37 cellular contexts compared by ENCODE assay signal in genomic region chr12:120337730-120338129, GRCh38. TPM values are rescaled to one million over a fixed set of nuclear protein-coding genes. Genes with fewer than 3 reads are reported as not detected.
"Had no signal": no experiment of that assay in that cellular context is flagged by ENCODE, and none has a peak within 500 bp of the region (broad histone marks: within the 10 kb centered on the region; RNA-seq: fewer than 3 reads in every experiment).

No MANE protein-coding gene starts in this region.

- ATAC-seq: activated CD8-positive, alpha-beta memory T cell treated with anti-CD3 and anti-CD28 coated beads, Interleukin-2, amount 10 ng/mL, durations not matched to agents 7 days and 5 days; activated CD8-positive, alpha-beta T cell treated with anti-CD3 and anti-CD28 coated beads, Interleukin-2, amount 10 ng/mL, durations not matched to agents 7 days and 5 days; activated naive CD8-positive, alpha-beta T cell treated with anti-CD3 and anti-CD28 coated beads, Interleukin-2, amount 50 U/mL, for 24 hours had no signal

- H3K36me3 ChIP-seq: ascending aorta, cardiac muscle cell had no signal

- H3K4me1 Mint-ChIP-seq: activated CD4-positive, alpha-beta memory T cell treated with anti-CD3 and anti-CD28 coated beads, Interleukin-2, amount 10 ng/mL, durations not matched to agents 7 days and 5 days; activated CD4-positive, alpha-beta T cell treated with anti-CD3 and anti-CD28 coated beads, Interleukin-2, amount 10 ng/mL, durations not matched to agents 24 days and 14 days; activated CD8-positive, alpha-beta memory T cell treated with anti-CD3 and anti-CD28 coated beads, Interleukin-2, amount 10 ng/mL, durations not matched to agents 7 days and 5 days; activated naive CD4-positive, alpha-beta T cell treated with anti-CD3 and anti-CD28 coated beads, Interleukin-2, amount 10 ng/mL, durations not matched to agents 7 days and 5 days; activated naive CD4-positive, alpha-beta T cell treated with anti-CD3 and anti-CD28 coated beads, Interleukin-2, amount 50 U/mL, for 24 hours; activated naive CD8-positive, alpha-beta T cell treated with anti-CD3 and anti-CD28 coated beads, Interleukin-2, amount 10 ng/mL, durations not matched to agents 7 days and 5 days; activated naive CD8-positive, alpha-beta T cell treated with anti-CD3 and anti-CD28 coated beads, Interleukin-2, amount 50 U/mL, for 24 hours; brain; central memory CD8-positive, alpha-beta T cell had no signal

- H3K27me3 Mint-ChIP-seq: activated B cell treated with CpG ODN at 0.5 μM for 24 hours; activated naive CD4-positive, alpha-beta T cell treated with anti-CD3 and anti-CD28 coated beads, Interleukin-2, amount 50 U/mL, for 24 hours; activated naive CD8-positive, alpha-beta T cell had no signal

- H3K4me1 ChIP-seq: ascending aorta had no signal

- H3K4me3 Mint-ChIP-seq: activated B cell treated with CpG ODN at 0.5 μM for 24 hours; activated CD4-positive, alpha-beta memory T cell treated with anti-CD3 and anti-CD28 coated beads, Interleukin-2, amount 10 ng/mL, durations not matched to agents 7 days and 5 days; activated CD4-positive, alpha-beta T cell treated with anti-CD3 and anti-CD28 coated beads, Interleukin-2, amount 10 ng/mL, durations not matched to agents 24 days and 14 days; activated CD8-positive, alpha-beta memory T cell treated with anti-CD3 and anti-CD28 coated beads, Interleukin-2, amount 10 ng/mL, durations not matched to agents 7 days and 5 days; activated CD8-positive, alpha-beta T cell treated with anti-CD3 and anti-CD28 coated beads, Interleukin-2, amount 10 ng/mL, durations not matched to agents 7 days and 5 days; activated naive CD4-positive, alpha-beta T cell treated with anti-CD3 and anti-CD28 coated beads, Interleukin-2, amount 10 ng/mL, durations not matched to agents 7 days and 5 days; activated naive CD4-positive, alpha-beta T cell treated with anti-CD3 and anti-CD28 coated beads, Interleukin-2, amount 50 U/mL, for 24 hours; activated naive CD8-positive, alpha-beta T cell; activated naive CD8-positive, alpha-beta T cell treated with anti-CD3 and anti-CD28 coated beads, Interleukin-2, amount 10 ng/mL, durations not matched to agents 7 days and 5 days; activated naive CD8-positive, alpha-beta T cell treated with anti-CD3 and anti-CD28 coated beads, Interleukin-2, amount 50 U/mL, for 24 hours; activated T-cell treated with anti-CD3 and anti-CD28 coated beads, Interleukin-2, amount 50 U/mL, for 24 hours; brain; central memory CD8-positive, alpha-beta T cell; T-helper 1 cell treated with Interleukin-12 subunit alpha and Interleukin-12 subunit beta and Interleukin-4 antibody, amounts not matched to agents 30 μg/mL and 1 μg/mL, for 36 hours; T-helper 2 cell treated with Interferon-gamma antibody and Interleukin-4, amounts not matched to agents 5 μg/mL and 100 μg/mL, for 36 hours had no signal

- H3K9me3 ChIP-seq: ascending aorta had no signal

- H3K27ac Mint-ChIP-seq: activated B cell treated with CpG ODN at 0.5 μM for 24 hours; activated CD4-positive, alpha-beta memory T cell treated with anti-CD3 and anti-CD28 coated beads, Interleukin-2, amount 10 ng/mL, durations not matched to agents 7 days and 5 days; activated CD4-positive, alpha-beta T cell treated with anti-CD3 and anti-CD28 coated beads, Interleukin-2, amount 10 ng/mL, durations not matched to agents 24 days and 14 days; activated CD8-positive, alpha-beta memory T cell treated with anti-CD3 and anti-CD28 coated beads, Interleukin-2, amount 10 ng/mL, durations not matched to agents 7 days and 5 days; activated CD8-positive, alpha-beta T cell treated with anti-CD3 and anti-CD28 coated beads, Interleukin-2, amount 10 ng/mL, durations not matched to agents 7 days and 5 days; activated naive CD4-positive, alpha-beta T cell treated with anti-CD3 and anti-CD28 coated beads, Interleukin-2, amount 10 ng/mL, durations not matched to agents 7 days and 5 days; activated naive CD4-positive, alpha-beta T cell treated with anti-CD3 and anti-CD28 coated beads, Interleukin-2, amount 50 U/mL, for 24 hours; activated naive CD8-positive, alpha-beta T cell; activated naive CD8-positive, alpha-beta T cell treated with anti-CD3 and anti-CD28 coated beads, Interleukin-2, amount 10 ng/mL, durations not matched to agents 7 days and 5 days; activated naive CD8-positive, alpha-beta T cell treated with anti-CD3 and anti-CD28 coated beads, Interleukin-2, amount 50 U/mL, for 24 hours; activated T-cell treated with anti-CD3 and anti-CD28 coated beads, Interleukin-2, amount 50 U/mL, for 24 hours; activated T-helper 2 cell treated with anti-CD3 and anti-CD28 coated beads, Interferon-gamma antibody, Interleukin-2, Interleukin-4, amounts not matched to agents 10 μg/mL and 5 μg/mL and 100 μg/mL, durations not matched to agents 14 hours and 24 hours and 36 hours; brain; T-helper 1 cell treated with Interleukin-12 subunit alpha and Interleukin-12 subunit beta and Interleukin-4 antibody, amounts not matched to agents 30 μg/mL and 1 μg/mL, for 36 hours; T-helper 2 cell treated with Interferon-gamma antibody and Interleukin-4, amounts not matched to agents 5 μg/mL and 100 μg/mL, for 36 hours had no signal

- H3K27ac ChIP-seq: ascending aorta, cardiac muscle cell, VCaP had no signal

- H3K27me3 ChIP-seq: ascending aorta, cardiac muscle cell had no signal

- FAIRE-seq: bronchial epithelial cell, TTC549 had no signal

- H3K4me3 ChIP-seq: ascending aorta, cardiac muscle cell had no signal

- DNase-seq: activated B cell treated with CpG ODN at 0.5 μM for 24 hours; activated CD4-positive, alpha-beta memory T cell treated with anti-CD3 and anti-CD28 coated beads, Interleukin-2, amount 10 ng/mL, durations not matched to agents 7 days and 5 days; activated CD4-positive, alpha-beta T cell treated with anti-CD3 and anti-CD28 coated beads for 4 hours; activated CD4-positive, alpha-beta T cell treated with anti-CD3 and anti-CD28 coated beads, Interleukin-2, amount 10 ng/mL, durations not matched to agents 24 days and 14 days; activated CD4-positive, alpha-beta T cell treated with anti-CD3 and anti-CD28 coated beads, Interleukin-2, amount 50 U/mL, for 48 hours; activated CD4-positive, CD25-positive, alpha-beta regulatory T cell treated with anti-CD3 and anti-CD28 coated beads, Interleukin-2, amount 50 U/mL, for 72 hours; activated CD8-positive, alpha-beta memory T cell treated with anti-CD3 and anti-CD28 coated beads for 24 hours; activated CD8-positive, alpha-beta memory T cell treated with anti-CD3 and anti-CD28 coated beads, Interleukin-2, amount 10 ng/mL, durations not matched to agents 7 days and 5 days; activated CD8-positive, alpha-beta memory T cell treated with anti-CD3 and anti-CD28 coated beads, Interleukin-2, amount 50 U/mL, for 48 hours; activated CD8-positive, alpha-beta T cell treated with anti-CD3 and anti-CD28 coated beads, Interleukin-2, amount 10 ng/mL, durations not matched to agents 7 days and 5 days; activated effector memory CD4-positive, alpha-beta T cell treated with Interleukin-2 at 50 U/mL for 16 hours; activated gamma-delta T cell; activated naive CD4-positive, alpha-beta T cell treated with anti-CD3 and anti-CD28 coated beads, Interleukin-2, amount 10 ng/mL, durations not matched to agents 7 days and 5 days; activated naive CD4-positive, alpha-beta T cell treated with Interleukin-2 at 50 U/mL for 16 hours; activated naive CD8-positive, alpha-beta T cell treated with anti-CD3 and anti-CD28 coated beads, Interleukin-2, amount 10 ng/mL, durations not matched to agents 7 days and 5 days; activated naive CD8-positive, alpha-beta T cell treated with anti-CD3 and anti-CD28 coated beads, Interleukin-2, amount 50 U/mL, for 24 hours; activated T-cell treated with anti-CD3 and anti-CD28 coated beads, Interleukin-2, amount 50 U/mL, for 24 hours; activated T-cell treated with anti-CD3 and anti-CD28 coated beads, Interleukin-2, amount 50 U/mL, for 48 hours; amygdala; anterior cingulate cortex; caudate nucleus; cerebellar nuclear complex; T-helper 2 cell; T-helper 9 cell had no signal

- H3K36me3 Mint-ChIP-seq: activated naive CD8-positive, alpha-beta T cell treated with anti-CD3 and anti-CD28 coated beads, Interleukin-2, amount 10 ng/mL, durations not matched to agents 7 days and 5 days had no signal

RNA-seq across cellular contexts. Expression of gene PLA2G1B, which starts 10.2 kb away (rescaled TPM):
- total RNA-seq: activated B cell treated with CpG ODN at 0.5 μM for 24 hours; activated CD4-positive, alpha-beta memory T cell treated with anti-CD3 and anti-CD28 coated beads, Interleukin-2, amount 10 ng/mL, durations not matched to agents 7 days and 5 days; activated CD4-positive, alpha-beta T cell treated with anti-CD3 and anti-CD28 coated beads, Interleukin-2, amount 10 ng/mL, durations not matched to agents 24 days and 14 days; activated CD8-positive, alpha-beta memory T cell treated with anti-CD3 and anti-CD28 coated beads, Interleukin-2, amount 10 ng/mL, durations not matched to agents 7 days and 5 days; activated CD8-positive, alpha-beta T cell treated with anti-CD3 and anti-CD28 coated beads, Interleukin-2, amount 10 ng/mL, durations not matched to agents 7 days and 5 days; activated naive CD8-positive, alpha-beta T cell treated with anti-CD3 and anti-CD28 coated beads, Interleukin-2, amount 10 ng/mL, durations not matched to agents 7 days and 5 days; activated T-helper 2 cell treated with anti-CD3 and anti-CD28 coated beads, Interferon-gamma antibody, Interleukin-2, Interleukin-4, amounts not matched to agents 10 μg/mL and 5 μg/mL and 100 μg/mL, durations not matched to agents 14 hours and 24 hours and 36 hours; ascending aorta; bronchial epithelial cell; cardiac muscle cell had no signal
- polyA plus RNA-seq: cardiac muscle cell had no signal

RNA-seq across cellular contexts. Expression of gene MSI1, which starts 31.2 kb away (rescaled TPM):
- total RNA-seq: activated B cell treated with CpG ODN at 0.5 μM for 24 hours; activated CD4-positive, alpha-beta memory T cell treated with anti-CD3 and anti-CD28 coated beads, Interleukin-2, amount 10 ng/mL, durations not matched to agents 7 days and 5 days; activated CD8-positive, alpha-beta T cell treated with anti-CD3 and anti-CD28 coated beads, Interleukin-2, amount 10 ng/mL, durations not matched to agents 7 days and 5 days; activated naive CD8-positive, alpha-beta T cell treated with anti-CD3 and anti-CD28 coated beads, Interleukin-2, amount 10 ng/mL, durations not matched to agents 7 days and 5 days; bronchial epithelial cell had no signal

RNA-seq across cellular contexts. Expression of gene SIRT4, which starts 35.6 kb away (rescaled TPM):
- total RNA-seq: ascending aorta had no signal

RNA-seq across cellular contexts. Expression of gene RNU4-1, which starts 44.7 kb away (rescaled TPM):
- total RNA-seq: ascending aorta, cardiac muscle cell had no signal
- polyA plus RNA-seq: adipose tissue, cardiac muscle cell had no signal

RNA-seq across cellular contexts. Expression of gene RNU4-2, which starts 46.0 kb away (rescaled TPM):
- total RNA-seq: ascending aorta, cardiac muscle cell had no signal
- polyA plus RNA-seq: adipose tissue, cardiac muscle cell had no signal
